25 cellular contexts compared by ENCODE assay signal in genomic region chr9:92397853-92398252, GRCh38. TPM values are rescaled to one million over a fixed set of nuclear protein-coding genes. Genes with fewer than 3 reads are reported as not detected.
"Had no signal": no experiment of that assay in that cellular context is flagged by ENCODE, and none has a peak within 500 bp of the region (broad histone marks: within the 10 kb centered on the region; RNA-seq: fewer than 3 reads in every experiment).

No MANE protein-coding gene starts in this region.

- H3K9ac ChIP-seq: SK-N-SH had no signal

- ATAC-seq: HepG2, T-cell had no signal

- FAIRE-seq: HepG2, RCC 7860 had no signal

- H3K9me3 ChIP-seq: SK-N-SH had no signal

- DNase-seq: IMR-90, Karpas-422, KG1, MM.1S, NCI-H1092 treated with DMSO at 0.1 percent for 48 hours, NCI-H1436, NCI-H187, NCI-H2029, NCI-H2081 treated with DMSO at 0.1 percent for 48 hours, NCI-H2171, NCI-H226, NCI-H446, NCI-H510A, NCI-H524 treated with DMSO at 0.1 percent for 48 hours, NCI-H82, RPMI8226, SHP77, SK-N-SH, SW 1271, T-cell had no signal

RNA-seq across cellular contexts. Expression of gene OGN, which starts 6.5 kb away (rescaled TPM):
- total RNA-seq: HepG2, HT1080, M059J, SK-MEL-5 had no signal

RNA-seq across cellular contexts. Expression of gene OMD, which starts 26.4 kb away (rescaled TPM):
- total RNA-seq: HepG2, HT1080, IMR-90, M059J, SK-MEL-5, T-cell had no signal
